In genomic region chr3:75001330-75001729, GRCh38 we compare ENCODE assay signal across 11 cellular contexts.
DNase-seq lines count a peak whose midpoint lies in the region; ATAC-seq and TF ChIP-seq lines count a peak whose summit lies in the region.
"Had no signal": no experiment of that assay in that cellular context is flagged by ENCODE, and none has a peak within 500 bp of the region (broad histone marks: within the 10 kb centered on the region; RNA-seq: fewer than 3 reads in every experiment).

No MANE protein-coding gene starts in this region.

- ATAC-seq in foreskin keratinocyte (no peak), GM19463 (IDR thresholded peaks at IDR 0.05; ENCODE audit: unreplicated experiment) (no peak), GM21381 (IDR thresholded peaks at IDR 0.05; ENCODE audit: unreplicated experiment) (no peak)

- H3K27me3 ChIP-seq in foreskin keratinocyte, result no peaks in the 10 kb centered on the region
- H3K27me3 ChIP-seq: ascending aorta had no signal

- peak; percentile 5 for DNase-seq in AG08396 (ENCODE audit: low spot score)
- DNase-seq in GM10248 (ENCODE audit: extremely low spot score), result peak; percentile 6
- DNase-seq in NCI-H82 treated with DMSO at 0.1 percent for 48 hours (lab: John Stamatoyannopoulos, UW; ENCODE audit: unreplicated experiment), result peak; percentile 6
- DNase-seq in foreskin keratinocyte, result no peak
- no peak for DNase-seq in NCI-H187 treated with DMSO at 0.1 percent for 48 hours (lab: John Stamatoyannopoulos, UW)
- DNase-seq in NK-92 treated with Interleukin-12 subunit alpha and Interleukin-12 subunit beta, amount 100 ng/mL, for 24 hours (lab: John Stamatoyannopoulos, UW), result no peak
- DNase-seq: activated CD4-positive, alpha-beta T cell treated with anti-CD3 and anti-CD28 coated beads, Interleukin-2, amount 50 U/mL, for 1 hour had no signal

- POLR2A ChIA-PET in GM10248 (lab: Yijun Ruan, JAX), result no interaction called here

- CTCF ChIA-PET in GM10248 (lab: Yijun Ruan, JAX), result no interaction called here

- no peak overlapping the region for H3K27ac ChIP-seq in foreskin keratinocyte
- H3K27ac ChIP-seq: ascending aorta, prostate gland had no signal

- no peaks in the 10 kb centered on the region for H3K4me1 ChIP-seq in foreskin keratinocyte
- H3K4me1 ChIP-seq: ascending aorta, prostate gland had no signal

- TF ChIP-seq CTCF in GM10248 (IDR thresholded peaks at IDR 0.05; ENCODE audit: control extremely low read depth, extremely low read depth, low read depth, missing control alignments), result peak; percentile 12
- TF ChIP-seq CTCF in foreskin keratinocyte (conservative IDR thresholded peaks at IDR 0.05), result peak; percentile 54

Comparison
In these comparisons a context has a peak if more than half of its experiments do, and no peak if none do; other contexts are left out.
1. DNase-seq: peak in AG08396 (single experiment), GM10248 (single experiment) and NCI-H82 treated with DMSO at 0.1 percent for 48 hours (single experiment); none in foreskin keratinocyte (0 of 2), NCI-H187 treated with DMSO at 0.1 percent for 48 hours (single experiment) and NK-92 treated with Interleukin-12 subunit alpha and Interleukin-12 subunit beta, amount 100 ng/mL, for 24 hours (single experiment).